ENCODE assay signal across 1 cellular context in the genomic region with DNA sequence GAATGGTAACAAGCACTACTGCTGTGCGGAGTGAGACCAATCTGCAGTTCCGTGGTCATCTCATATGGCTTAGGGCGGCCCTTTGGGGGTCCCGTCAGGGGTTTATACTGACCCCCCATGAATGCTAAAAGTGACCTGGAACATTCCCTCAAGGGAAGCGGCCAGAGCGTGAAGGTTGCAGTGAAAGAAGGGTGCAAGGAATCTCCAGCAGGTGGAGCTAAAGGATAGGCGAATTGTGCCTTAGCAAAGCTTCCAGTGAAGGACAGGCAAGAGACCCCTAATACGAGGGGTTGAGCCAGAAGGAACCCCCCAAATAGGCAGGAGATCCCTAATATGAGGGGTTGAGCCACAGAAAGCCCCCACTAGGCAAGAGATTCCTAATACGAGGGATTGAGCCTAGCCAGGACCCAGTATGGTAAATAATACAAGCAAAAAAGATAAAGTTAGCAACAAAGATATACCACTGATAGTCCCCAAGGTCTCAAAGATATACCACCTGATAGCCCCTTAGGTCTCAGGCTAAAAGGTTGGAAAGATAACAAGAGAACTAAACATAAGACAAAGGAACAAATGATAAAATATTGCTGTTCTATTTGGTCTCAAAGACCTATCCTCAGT.
TF ChIP-seq lines count a peak whose summit lies in the region.

No MANE protein-coding gene starts in this region.

TF ChIP-seq in GM12878, 131 proteins besides CTCF, POLR2A, EP300 and RAD21:
- peak; percentile 64; the same call in 1 of the 2 replicates for TF ChIP-seq SMC3 (IDR thresholded peaks at IDR 0.05; ENCODE audit: borderline replicate concordance, low read length)
- 0 out of 2 replicates have a peak, but pooled peaks have one; percentile 14 for TF ChIP-seq RUNX3 (IDR thresholded peaks at IDR 0.05; ENCODE audit: low read length)
- no peak for TF ChIP-seq CBFB (IDR thresholded peaks at IDR 0.05; ENCODE audit: low read depth)
